Comparison of ENCODE assay signal across 27 cellular contexts in the genomic region with DNA sequence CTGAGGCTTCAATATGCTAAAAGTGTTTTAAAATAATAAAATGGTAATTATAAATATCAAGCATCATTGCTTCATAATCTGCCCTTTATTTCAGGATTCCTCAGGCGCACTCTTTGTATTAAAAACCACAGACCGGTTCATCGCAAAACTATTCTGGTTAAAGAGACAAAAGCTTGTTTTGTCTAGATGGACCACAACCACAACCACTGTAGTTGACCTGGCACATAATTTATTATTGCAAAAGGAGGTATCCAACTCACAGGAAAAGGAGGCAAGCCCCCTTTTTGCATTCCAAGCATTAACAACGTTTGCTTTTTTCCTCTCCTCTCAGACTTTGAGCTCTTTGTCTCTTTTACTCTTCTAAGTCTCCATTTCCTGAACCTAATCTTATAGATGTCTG.
DNase-seq lines count a peak whose midpoint lies in the region; ATAC-seq, FAIRE-seq and TF ChIP-seq lines count a peak whose summit lies in the region.
"Had no signal": no experiment of that assay in that cellular context is flagged by ENCODE, and none has a peak within 500 bp of the region (broad histone marks: within the 10 kb centered on the region; RNA-seq: fewer than 3 reads in every experiment).

No MANE protein-coding gene starts in this region.

- H3K79me2 ChIP-seq in hepatocyte, result no peaks in the 10 kb centered on the region

- TF ChIP-seq CTCF in hepatocyte (IDR thresholded peaks at IDR 0.05; ENCODE audit: poor library complexity), result no peak

- H3K36me3 ChIP-seq in SK-N-MC (ENCODE audit: insufficient read depth, low read length) (no peaks in the 10 kb centered on the region), hepatocyte (replicated peaks; ENCODE audit: insufficient read depth, low read depth) (no peaks in the 10 kb centered on the region)
- H3K36me3 ChIP-seq: BE2C, brain microvascular endothelial cell, MG63, prostate gland, tibial nerve had no signal

- H3K27me3 ChIP-seq in hepatocyte, result no peaks in the 10 kb centered on the region
- H3K27me3 ChIP-seq: BE2C, brain microvascular endothelial cell, MG63, tibial nerve had no signal

- peak overlapping the region; percentile 6 for H2AFZ ChIP-seq in hepatocyte

- H3K9me3 ChIP-seq in SK-N-MC (ENCODE audit: low read depth, low read length) (no peaks in the 10 kb centered on the region), hepatocyte (ENCODE audit: low read depth) (no peaks in the 10 kb centered on the region)
- H3K9me3 ChIP-seq: BE2C, Caco-2, MG63, prostate gland, tibial nerve had no signal

- peak; percentile 12 for DNase-seq in GM03348 (ENCODE audit: low spot score)
- DNase-seq in SK-N-MC (ENCODE audit: low read depth, low spot score), result no peak
- no peak for DNase-seq in hepatocyte (ENCODE audit: low spot score)
- DNase-seq in urothelium cell line (ENCODE audit: low spot score), result peak; percentile 67
- no peak for DNase-seq in GM19238 (ENCODE audit: insufficient read length, low spot score)
- no peak for DNase-seq in posterior vena cava (ENCODE audit: low spot score)
- DNase-seq: activated CD4-positive, alpha-beta T cell treated with anti-CD3 and anti-CD28 coated beads for 48 hours; activated gamma-delta T cell treated with Interleukin-2 at 50 U/mL for 16 hours; activated naive CD8-positive, alpha-beta T cell treated with anti-CD3 and anti-CD28 coated beads, Interleukin-2, amount 50 U/mL, for 24 hours; activated T-cell treated with anti-CD3 and anti-CD28 coated beads, Interleukin-2, amount 50 U/mL, for 24 hours; BE2C; brain microvascular endothelial cell; Caco-2; DMS79 treated with DMSO at 0.1 percent for 48 hours; effector memory CD8-positive, alpha-beta T cell; H7; kidney; MG63; NCI-H1417; NCI-H446 treated with DMSO at 0.1 percent for 48 hours; stimulated activated CD8-positive, alpha-beta memory T cell treated with anti-CD3 and anti-CD28 coated beads, Interleukin-4, amount 100 ng/mL, for 48 hours had no signal

- 68% methylated on average over 4 of the region's 4 CpGs for WGBS in hepatocyte (ENCODE audit: low lambda C conversion rate, missing lambda C conversion rate)

- intact Hi-C loops in posterior vena cava (cut with DNase I), result no loop called here

- no peak overlapping the region for H3K9ac ChIP-seq in SK-N-MC (ENCODE audit: insufficient read length)

- H3K4me1 ChIP-seq in hepatocyte (ENCODE audit: insufficient read depth), result no peaks in the 10 kb centered on the region
- H3K4me1 ChIP-seq: BE2C, Caco-2, prostate gland, tibial nerve had no signal

- ATAC-seq in HG02763 (IDR thresholded peaks at IDR 0.05; ENCODE audit: unreplicated experiment), result no peak
- ATAC-seq: activated naive CD8-positive, alpha-beta T cell treated with anti-CD3 and anti-CD28 coated beads, Interleukin-2, amount 50 U/mL, for 24 hours; effector memory CD8-positive, alpha-beta T cell had no signal

- H3K4me3 ChIP-seq in SK-N-MC, result no peak overlapping the region
- H3K4me3 ChIP-seq in hepatocyte, result no peak overlapping the region
- H3K4me3 ChIP-seq: lung, MG63, prostate gland, tibial nerve had no signal

- peak overlapping the region; percentile 22 for H3K27ac ChIP-seq in SK-N-MC
- no peak overlapping the region for H3K27ac ChIP-seq in hepatocyte
- H3K27ac ChIP-seq: brain microvascular endothelial cell, prostate gland, tibial nerve had no signal

- no peaks in the 10 kb centered on the region for H4K20me1 ChIP-seq in hepatocyte (ENCODE audit: insufficient read depth, poor library complexity, severe bottlenecking)

- no peaks in the 10 kb centered on the region for H3K9me2 ChIP-seq in hepatocyte (replicated peaks; ENCODE audit: insufficient read depth)

- FAIRE-seq in urothelium cell line (lab: Jason Lieb, UNC), result no peak
- FAIRE-seq: colon, GM12892, kidney had no signal

- H3K4me2 ChIP-seq in hepatocyte, result peak overlapping the region; percentile 28

Comparison
In these comparisons a context has a peak if more than half of its experiments do, and no peak if none do; other contexts are left out.
1. DNase-seq: peak in GM03348 (single experiment) and urothelium cell line (single experiment); none in SK-N-MC (single experiment), hepatocyte (single experiment), GM19238 (single experiment) and posterior vena cava (single experiment).